ENCODE assay signal across 1 cellular context in the genomic region with DNA sequence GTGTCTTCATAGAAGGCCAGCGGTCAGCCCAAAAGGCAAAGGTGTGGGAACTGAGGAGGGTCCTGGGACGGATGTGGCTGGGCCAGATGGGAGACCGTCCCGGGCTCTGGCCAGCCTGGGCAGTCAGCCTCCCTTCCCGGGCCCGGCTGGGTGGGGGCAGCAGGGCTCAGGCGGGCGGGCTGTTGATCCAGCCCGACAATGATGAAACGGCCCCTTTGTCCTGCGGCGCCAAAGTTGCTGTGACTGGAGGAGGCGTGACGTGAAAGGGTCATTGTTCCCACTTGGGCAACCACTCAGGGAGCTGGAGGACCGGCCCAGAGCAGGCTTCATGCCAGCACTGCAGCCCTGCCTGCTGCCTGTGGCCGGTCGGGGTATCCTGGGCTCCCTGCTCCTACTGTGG.
TF ChIP-seq lines count a peak whose summit lies in the region.

No MANE protein-coding gene starts in this region.

TF ChIP-seq in HepG2, 621 proteins besides CTCF, POLR2A, EP300 and RAD21 (continued from another document):
- TF ChIP-seq TFDP2 (CRISPR knock-in tag; IDR thresholded peaks at IDR 0.05) (peak; percentile 65), ISX (CRISPR knock-in tag; conservative IDR thresholded peaks at IDR 0.05) (no peak), SALL1 (CRISPR knock-in tag; IDR thresholded peaks at IDR 0.05) (peak; percentile 53), FOSL2 (CRISPR knock-in tag; IDR thresholded peaks at IDR 0.05) (peak; percentile 57; the same call in 1 of the 2 replicates), RBFOX2 (IDR thresholded peaks at IDR 0.05; ENCODE audit: low read depth, low read length) (peak; percentile 67), IKZF5 (CRISPR knock-in tag; IDR thresholded peaks at IDR 0.05) (no peak), ARID5B (CRISPR knock-in tag; IDR thresholded peaks at IDR 0.05) (peak; percentile 59), BHLHE40 (IDR thresholded peaks at IDR 0.05; ENCODE audit: low read length) (peak; percentile 38; the same call in 1 of the 2 replicates), ZSCAN21 (CRISPR knock-in tag; IDR thresholded peaks at IDR 0.05; ENCODE audit: borderline replicate concordance) (peak; percentile 75; the same call in 1 of the 2 replicates), RARA (CRISPR knock-in tag; IDR thresholded peaks at IDR 0.05) (peak; percentile 28; the same call in 1 of the 2 replicates), HOXA3 (CRISPR knock-in tag; IDR thresholded peaks at IDR 0.05) (peak; percentile 76), ZNF614 (CRISPR knock-in tag; IDR thresholded peaks at IDR 0.05; ENCODE audit: borderline replicate concordance) (peak; percentile 38; the same call in 1 of the 2 replicates), AGO1 (IDR thresholded peaks at IDR 0.05; ENCODE audit: low read depth, low read length, poor library complexity, severe bottlenecking) (peak; percentile 51), ZFP36 (IDR thresholded peaks at IDR 0.05; ENCODE audit: borderline replicate concordance, low read depth, low read length, partially characterized antibody) (no peak)
- TF ChIP-seq, protein P1, sequence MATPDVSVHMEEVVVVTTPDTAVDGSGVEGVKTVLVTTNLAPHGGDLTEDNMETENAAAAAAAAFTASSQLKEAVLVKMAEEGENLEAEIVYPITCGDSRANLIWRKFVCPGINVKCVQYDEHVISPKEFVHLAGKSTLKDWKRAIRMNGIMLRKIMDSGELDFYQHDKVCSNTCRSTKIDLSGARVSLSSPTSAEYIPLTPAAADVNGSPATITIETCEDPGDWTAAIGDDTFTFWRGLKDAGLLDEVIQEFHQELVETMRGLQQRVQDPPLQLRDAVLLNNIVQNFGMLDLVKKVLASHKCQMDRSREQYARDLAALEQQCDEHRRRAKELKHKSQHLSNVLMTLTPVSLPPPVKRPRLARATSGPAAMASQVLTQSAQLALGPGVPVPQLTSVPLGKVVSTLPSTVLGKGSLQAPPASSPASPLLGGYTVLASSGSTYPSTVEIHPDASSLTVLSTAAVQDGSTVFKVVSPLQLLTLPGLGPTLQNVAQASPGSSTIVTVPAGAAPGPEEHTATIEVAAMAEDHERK (CRISPR knock-in tag; IDR thresholded peaks at IDR 0.05; ENCODE audit: low read depth) = no peak
- TF ChIP-seq, protein P2, sequence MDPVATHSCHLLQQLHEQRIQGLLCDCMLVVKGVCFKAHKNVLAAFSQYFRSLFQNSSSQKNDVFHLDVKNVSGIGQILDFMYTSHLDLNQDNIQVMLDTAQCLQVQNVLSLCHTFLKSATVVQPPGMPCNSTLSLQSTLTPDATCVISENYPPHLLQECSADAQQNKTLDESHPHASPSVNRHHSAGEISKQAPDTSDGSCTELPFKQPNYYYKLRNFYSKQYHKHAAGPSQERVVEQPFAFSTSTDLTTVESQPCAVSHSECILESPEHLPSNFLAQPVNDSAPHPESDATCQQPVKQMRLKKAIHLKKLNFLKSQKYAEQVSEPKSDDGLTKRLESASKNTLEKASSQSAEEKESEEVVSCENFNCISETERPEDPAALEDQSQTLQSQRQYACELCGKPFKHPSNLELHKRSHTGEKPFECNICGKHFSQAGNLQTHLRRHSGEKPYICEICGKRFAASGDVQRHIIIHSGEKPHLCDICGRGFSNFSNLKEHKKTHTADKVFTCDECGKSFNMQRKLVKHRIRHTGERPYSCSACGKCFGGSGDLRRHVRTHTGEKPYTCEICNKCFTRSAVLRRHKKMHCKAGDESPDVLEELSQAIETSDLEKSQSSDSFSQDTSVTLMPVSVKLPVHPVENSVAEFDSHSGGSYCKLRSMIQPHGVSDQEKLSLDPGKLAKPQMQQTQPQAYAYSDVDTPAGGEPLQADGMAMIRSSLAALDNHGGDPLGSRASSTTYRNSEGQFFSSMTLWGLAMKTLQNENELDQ (CRISPR knock-in tag; IDR thresholded peaks at IDR 0.05; ENCODE audit: borderline replicate concordance) = no peak
